Comparison of ENCODE assay signal across 19 cellular contexts in genomic region chr3:57385498-57385897, GRCh38.
DNase-seq lines count a peak whose midpoint lies in the region; ATAC-seq, FAIRE-seq and TF ChIP-seq lines count a peak whose summit lies in the region.
"Had no signal": no experiment of that assay in that cellular context is flagged by ENCODE, and none has a peak within 500 bp of the region (broad histone marks: within the 10 kb centered on the region; RNA-seq: fewer than 3 reads in every experiment).

No MANE protein-coding gene starts in this region.

- H3K27me3 ChIP-seq in PC-3 (ENCODE audit: low read length) (no peaks in the 10 kb centered on the region), adrenal gland (no peaks in the 10 kb centered on the region), HepG2 (ENCODE audit: control insufficient read depth in 1 of 2, insufficient read depth in 2 of 2, low read length in 2 of 2) (no peaks in the 10 kb centered on the region), testis (no peaks in the 10 kb centered on the region)
- no peaks in the 10 kb centered on the region for H3K27me3 ChIP-seq in CD8-positive, alpha-beta memory T cell (ENCODE audit: insufficient read depth, low read length, poor library complexity, severe bottlenecking)

- BruUV-seq in PC-3 (replicated peaks; lab: Mats Ljungman, UMichigan) (no TSS peak), HepG2 (replicated peaks; lab: Mats Ljungman, UMichigan) (no TSS peak)

- H3K4me1 ChIP-seq in PC-3 (ENCODE audit: insufficient read depth, low read length), result no peaks in the 10 kb centered on the region
- peaks cover 0 to 7% of the 10 kb centered on the region in 2 donors for H3K4me1 ChIP-seq in adrenal gland (replicated peaks in 1 of 2)
- H3K4me1 ChIP-seq in HepG2 (ENCODE audit: insufficient read depth, low read length), result peaks cover 37% of the 10 kb centered on the region
- peaks cover 4% of the 10 kb centered on the region for H3K4me1 ChIP-seq in testis
- no peaks in the 10 kb centered on the region for H3K4me1 ChIP-seq in CD8-positive, alpha-beta memory T cell (ENCODE audit: insufficient read depth, low read length)
- H3K4me1 ChIP-seq: Caco-2 had no signal

- FAIRE-seq in HepG2 (lab: Jason Lieb, UNC), result no peak
- FAIRE-seq: G401.6, GM12892, GM19239, H54 had no signal

- CTCF ChIA-PET in PC-3 (lab: Charles Lee) (no interaction called here), HepG2 (lab: Yijun Ruan, JAX; ENCODE audit: low intra/inter-chr PET ratio, low total read pairs) (no interaction called here)
- CTCF ChIA-PET in CD8-positive, alpha-beta memory T cell (lab: Charles Lee), result interaction anchor here (2.3 kb wide), 1 partner anchor 12 kb away, joined by 9 read pairs; no protein-coding TSS in a partner anchor

- H3K36me3 ChIP-seq in PC-3 (ENCODE audit: low read depth, low read length), result no peaks in the 10 kb centered on the region
- no peaks in the 10 kb centered on the region for H3K36me3 ChIP-seq in adrenal gland (replicated peaks in 1 of 2)
- no peaks in the 10 kb centered on the region for H3K36me3 ChIP-seq in HepG2 (replicated peaks in 1 of 2; ENCODE audit: control insufficient read depth in 1 of 2, insufficient read depth in 2 of 2, low read length in 2 of 2)
- no peaks in the 10 kb centered on the region for H3K36me3 ChIP-seq in testis (ENCODE audit: low read depth, missing control alignments)
- H3K36me3 ChIP-seq in CD8-positive, alpha-beta memory T cell (ENCODE audit: insufficient read depth, low read length), result no peaks in the 10 kb centered on the region
- H3K36me3 ChIP-seq: HAP-1 had no signal

- no peaks in the 10 kb centered on the region for H3K36me3 Mint-ChIP-seq in CD8-positive, alpha-beta memory T cell
- H3K36me3 Mint-ChIP-seq: CD4-positive, alpha-beta memory T cell had no signal

- ATAC-seq in PC-3 (no peak), HepG2 (peak; percentile 91), HG03457 (IDR thresholded peaks at IDR 0.05; ENCODE audit: unreplicated experiment) (no peak), GM21367 (IDR thresholded peaks at IDR 0.05; ENCODE audit: unreplicated experiment) (no peak)

- no peak for TF ChIP-seq RAD21 in HepG2 (CRISPR knock-in tag; IDR thresholded peaks at IDR 0.05)

- TF ChIP-seq EP300 in HepG2 (IDR thresholded peaks at IDR 0.05; ENCODE audit: low read depth in 2 of 2, low read length in 2 of 2) (peak in 1 of 2 experiments; percentile 75; a peak in 2 of 4 replicates), HepG2 (CRISPR knock-in tag; IDR thresholded peaks at IDR 0.05; ENCODE audit: borderline replicate concordance) (peak; percentile 30; the same call in 1 of the 2 replicates)

- intact Hi-C loops in PC-3 (cut with micrococcal nuclease), result no loop called here
- intact Hi-C loops in adrenal gland (cut with DNase I), result no loop called here
- intact Hi-C loops in HepG2 (cut with micrococcal nuclease; ENCODE audit: unreplicated experiment), result no loop called here
- intact Hi-C loops in testis (cut with DNase I; ENCODE audit: low total_unique reads), result no loop called here

- H4K20me1 ChIP-seq in PC-3 (ENCODE audit: low read length) (no peaks in the 10 kb centered on the region), HepG2 (ENCODE audit: insufficient read depth, low read length) (no peaks in the 10 kb centered on the region)

- H3K4me1 Mint-ChIP-seq in CD8-positive, alpha-beta memory T cell, result no peaks in the 10 kb centered on the region
- H3K4me1 Mint-ChIP-seq: CD4-positive, alpha-beta memory T cell had no signal

- no peak overlapping the region for H3K4me2 ChIP-seq in PC-3 (ENCODE audit: low read length)
- H3K4me2 ChIP-seq in HepG2 (ENCODE audit: low read depth, low read length), result peak overlapping the region; percentile 38

- 44 to 60% (median 47%) methylated on average over 5 of the region's 5 CpGs for WGBS in adrenal gland, 4 donors
- 0% methylated on average over 5 of the region's 5 CpGs for WGBS in HepG2 (ENCODE audit: low lambda C conversion rate)
- WGBS in testis, 2 donors, result 17 to 44% methylated on average over 5 of the region's 5 CpGs

- H3K9me2 ChIP-seq in PC-3 (replicated peaks; ENCODE audit: low read length), result no peaks in the 10 kb centered on the region; the same call in 1 of the 2 replicates

- H3K4me3 ChIP-seq in PC-3 (ENCODE audit: low read length) (no peak overlapping the region), adrenal gland (no peak overlapping the region), HepG2 (replicated peaks in 1 of 3; ENCODE audit: insufficient read depth in 1 of 3, low read depth in 2 of 3, low read length in 3 of 3) (0 out of 6 replicates have a peak overlapping the region, but pooled peaks of 1 of the 3 experiments have one; percentile 2), testis (no peak overlapping the region)
- no peak overlapping the region for H3K4me3 ChIP-seq in CD8-positive, alpha-beta memory T cell (ENCODE audit: low read length)
- H3K4me3 ChIP-seq: HAP-1 had no signal

- H2AFZ ChIP-seq in PC-3 (ENCODE audit: low read length) (peak overlapping the region; percentile 32; the same call in 1 of the 2 replicates), HepG2 (ENCODE audit: low read length) (no peak overlapping the region)

- peaks cover 3% of the 10 kb centered on the region in 2 donors for H3K27me3 Mint-ChIP-seq in CD8-positive, alpha-beta memory T cell

- TF ChIP-seq POLR2A in adrenal gland (IDR thresholded peaks at IDR 0.05) (no peak), HepG2 (IDR thresholded peaks at IDR 0.05; ENCODE audit: insufficient read depth in 1 of 2, low read depth in 2 of 2, low read length in 2 of 2) (no peak), testis (IDR thresholded peaks at IDR 0.05) (no peak)

- H3K9ac ChIP-seq in PC-3 (ENCODE audit: low read length) (no peak overlapping the region), HepG2 (ENCODE audit: insufficient read depth, low read depth, low read length) (no peak overlapping the region)

- H3K27ac Mint-ChIP-seq in CD8-positive, alpha-beta memory T cell, result no peak overlapping the region
- H3K27ac Mint-ChIP-seq: CD4-positive, alpha-beta memory T cell; HFFc6 had no signal

- in situ Hi-C loops in HepG2 (cut with HindIII; ENCODE audit: extremely low pct_ligation_motif_present, low pct_unique_long_range_greater_than_20kb), result loop anchor here (25.0 kb wide), 1 partner anchor 477 kb away; no protein-coding TSS in a partner anchor

- no peaks in the 10 kb centered on the region for H3F3A ChIP-seq in PC-3 (ENCODE audit: low read length, unreplicated experiment)

- POLR2A ChIA-PET in PC-3 (lab: Charles Lee; ENCODE audit: unreplicated experiment) (interaction anchor here (0.6 kb wide), 1 partner anchor 171 kb away, joined by 3 read pairs; the partner anchor contains the start of gene PDE12), HepG2 (lab: Yijun Ruan, JAX) (interaction anchor here (1.2 kb wide), 1 partner anchor 212 kb away, joined by 3 read pairs; the partner anchor contains the start of gene ARF4)
- POLR2A ChIA-PET in CD8-positive, alpha-beta memory T cell (lab: Charles Lee), result no interaction called here

- H3K9me3 Mint-ChIP-seq in CD8-positive, alpha-beta memory T cell, result no peaks in the 10 kb centered on the region
- H3K9me3 Mint-ChIP-seq: CD4-positive, alpha-beta memory T cell; HFFc6 had no signal

- H3K4me3 Mint-ChIP-seq in CD8-positive, alpha-beta memory T cell, result no peak overlapping the region
- H3K4me3 Mint-ChIP-seq: CD4-positive, alpha-beta memory T cell; HFFc6 had no signal

- no peaks in the 10 kb centered on the region for H3K9me3 ChIP-seq in PC-3 (ENCODE audit: low read length)
- H3K9me3 ChIP-seq in adrenal gland (replicated peaks in 1 of 3), result no peaks in the 10 kb centered on the region
- no peaks in the 10 kb centered on the region for H3K9me3 ChIP-seq in HepG2 (ENCODE audit: low read length)
- H3K9me3 ChIP-seq in testis, result no peaks in the 10 kb centered on the region
- H3K9me3 ChIP-seq in CD8-positive, alpha-beta memory T cell (ENCODE audit: low read length), result no peaks in the 10 kb centered on the region
- H3K9me3 ChIP-seq: Caco-2, HAP-1 had no signal

- H3K79me2 ChIP-seq in PC-3 (ENCODE audit: low read length) (no peaks in the 10 kb centered on the region), HepG2 (ENCODE audit: insufficient read depth, low read length) (no peaks in the 10 kb centered on the region)

- H3K27ac ChIP-seq in PC-3 (ENCODE audit: low read length) (no peak overlapping the region), adrenal gland (no peak overlapping the region), HepG2 (ENCODE audit: extremely low read length, insufficient read depth, low read length) (peak overlapping the region; percentile 30), testis (no peak overlapping the region)
- no peak overlapping the region for H3K27ac ChIP-seq in CD8-positive, alpha-beta memory T cell (ENCODE audit: low read depth, low read length)

- TF ChIP-seq CTCF in PC-3 (conservative IDR thresholded peaks at IDR 0.05; ENCODE audit: low read depth, low read length) (no peak), adrenal gland (IDR thresholded peaks at IDR 0.05) (no peak), HepG2 (CRISPR knock-in tag; IDR thresholded peaks at IDR 0.05) (0 out of 2 replicates have a peak, but pooled peaks have one; percentile 15), testis (IDR thresholded peaks at IDR 0.05) (no peak)

- DNase-seq in PC-3 (no peak), adrenal gland (peak; percentile 40 to 89 (median 83)), HepG2 (ENCODE audit: low spot score) (peak; percentile 81), testis (peak; percentile 28)
- DNase-seq in CD8-positive, alpha-beta memory T cell, result no peak
- DNase-seq: C1 segment of cervical spinal cord; Caco-2; CD4-positive, alpha-beta memory T cell; DMS153; DND-41; GOT3; HFFc6 had no signal

TF ChIP-seq in HepG2, 621 proteins besides CTCF, POLR2A, EP300 and RAD21 (continues in another document):
- TF ChIP-seq FOXP4 (CRISPR knock-in tag; IDR thresholded peaks at IDR 0.05) (peak; percentile 67), HDAC1 (CRISPR knock-in tag; IDR thresholded peaks at IDR 0.05) (peak; percentile 33; the same call in 1 of the 2 replicates), HDAC6 (IDR thresholded peaks at IDR 0.05; ENCODE audit: low read depth, low read length) (no peak)

Comparison
In these comparisons a context has a peak if more than half of its experiments do, and no peak if none do; other contexts are left out.
1. DNase-seq: peak in adrenal gland (7 of 7), HepG2 (single experiment) and testis (single experiment); none in PC-3 (single experiment) and CD8-positive, alpha-beta memory T cell (0 of 5).